ENCODE assay signal across 1 cellular context in the genomic region with DNA sequence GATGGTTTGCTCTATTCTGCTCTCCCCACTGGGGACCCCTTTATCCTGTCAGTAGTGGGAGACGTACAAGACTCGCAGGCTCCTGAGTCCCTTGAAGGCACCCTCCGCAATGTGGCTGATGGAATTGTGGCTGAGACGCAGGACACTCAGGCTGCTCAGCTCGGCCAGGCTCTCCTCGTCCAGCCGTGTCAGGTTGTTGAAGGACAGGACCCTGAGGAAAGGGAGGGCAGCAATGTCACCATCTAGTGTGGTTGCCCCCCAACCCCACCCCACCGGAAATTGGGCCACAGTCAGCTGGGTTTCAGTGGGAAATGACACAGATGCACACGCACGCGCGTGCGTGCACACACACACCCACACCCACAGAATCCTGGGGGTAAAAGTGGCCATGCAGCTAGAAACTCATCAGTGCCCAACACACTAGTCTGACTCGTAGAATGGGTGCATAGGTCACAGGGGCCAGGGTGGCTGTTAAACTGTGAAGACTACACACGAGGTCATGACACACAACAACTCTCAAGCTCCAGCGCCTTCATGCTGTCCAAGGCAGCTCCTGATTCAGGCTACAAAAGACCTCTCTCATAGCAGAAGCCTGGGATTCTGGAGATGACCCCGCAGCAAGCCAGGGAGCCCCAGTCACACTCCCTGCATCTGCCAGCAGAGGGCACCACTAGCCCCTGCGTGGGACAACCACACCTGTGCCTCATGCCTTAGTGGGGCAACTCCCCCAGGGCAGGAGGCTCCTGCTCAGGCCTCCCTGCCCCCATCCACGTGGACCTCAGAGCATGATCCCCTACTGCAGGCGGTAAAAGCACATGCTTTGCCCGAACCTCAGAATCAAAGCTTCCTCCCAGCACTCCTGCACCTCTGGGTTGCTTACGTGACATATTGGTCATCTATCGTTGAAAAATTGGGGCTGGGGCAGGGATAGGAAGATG.
TF ChIP-seq lines count a peak whose summit lies in the region.

No MANE protein-coding gene starts in this region.

TF ChIP-seq in GM12878, 131 proteins besides CTCF, POLR2A, EP300 and RAD21 (continued from another document and continues in another):
- TF ChIP-seq, protein P1, sequence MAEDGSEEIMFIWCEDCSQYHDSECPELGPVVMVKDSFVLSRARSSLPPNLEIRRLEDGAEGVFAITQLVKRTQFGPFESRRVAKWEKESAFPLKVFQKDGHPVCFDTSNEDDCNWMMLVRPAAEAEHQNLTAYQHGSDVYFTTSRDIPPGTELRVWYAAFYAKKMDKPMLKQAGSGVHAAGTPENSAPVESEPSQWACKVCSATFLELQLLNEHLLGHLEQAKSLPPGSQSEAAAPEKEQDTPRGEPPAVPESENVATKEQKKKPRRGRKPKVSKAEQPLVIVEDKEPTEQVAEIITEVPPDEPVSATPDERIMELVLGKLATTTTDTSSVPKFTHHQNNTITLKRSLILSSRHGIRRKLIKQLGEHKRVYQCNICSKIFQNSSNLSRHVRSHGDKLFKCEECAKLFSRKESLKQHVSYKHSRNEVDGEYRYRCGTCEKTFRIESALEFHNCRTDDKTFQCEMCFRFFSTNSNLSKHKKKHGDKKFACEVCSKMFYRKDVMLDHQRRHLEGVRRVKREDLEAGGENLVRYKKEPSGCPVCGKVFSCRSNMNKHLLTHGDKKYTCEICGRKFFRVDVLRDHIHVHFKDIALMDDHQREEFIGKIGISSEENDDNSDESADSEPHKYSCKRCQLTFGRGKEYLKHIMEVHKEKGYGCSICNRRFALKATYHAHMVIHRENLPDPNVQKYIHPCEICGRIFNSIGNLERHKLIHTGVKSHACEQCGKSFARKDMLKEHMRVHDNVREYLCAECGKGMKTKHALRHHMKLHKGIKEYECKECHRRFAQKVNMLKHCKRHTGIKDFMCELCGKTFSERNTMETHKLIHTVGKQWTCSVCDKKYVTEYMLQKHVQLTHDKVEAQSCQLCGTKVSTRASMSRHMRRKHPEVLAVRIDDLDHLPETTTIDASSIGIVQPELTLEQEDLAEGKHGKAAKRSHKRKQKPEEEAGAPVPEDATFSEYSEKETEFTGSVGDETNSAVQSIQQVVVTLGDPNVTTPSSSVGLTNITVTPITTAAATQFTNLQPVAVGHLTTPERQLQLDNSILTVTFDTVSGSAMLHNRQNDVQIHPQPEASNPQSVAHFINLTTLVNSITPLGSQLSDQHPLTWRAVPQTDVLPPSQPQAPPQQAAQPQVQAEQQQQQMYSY (CRISPR knock-in tag; IDR thresholded peaks at IDR 0.05), result no peak
- TF ChIP-seq RAD51 (IDR thresholded peaks at IDR 0.05), result no peak
- no peak for TF ChIP-seq ZNF207 (IDR thresholded peaks at IDR 0.05; ENCODE audit: borderline replicate concordance)
- TF ChIP-seq TCF7 (IDR thresholded peaks at IDR 0.05; ENCODE audit: borderline replicate concordance), result no peak
- no peak for TF ChIP-seq BCLAF1 (IDR thresholded peaks at IDR 0.05)
- no peak for TF ChIP-seq SIN3A (IDR thresholded peaks at IDR 0.05; ENCODE audit: low read depth, low read length)
- TF ChIP-seq BHLHE40 (IDR thresholded peaks at IDR 0.05; ENCODE audit: borderline replicate concordance in 1 of 2, low read depth in 2 of 2, low read length in 1 of 2), result peak in 1 of 2 experiments; percentile 20; a peak in 1 of 4 replicates
- no peak for TF ChIP-seq BACH1 (IDR thresholded peaks at IDR 0.05; ENCODE audit: borderline replicate concordance)
- no peak for TF ChIP-seq IRF3 (IDR thresholded peaks at IDR 0.05)
- no peak for TF ChIP-seq BCL11A (IDR thresholded peaks at IDR 0.05; ENCODE audit: low read depth, low read length)
- peak; percentile 30 for TF ChIP-seq MYC (IDR thresholded peaks at IDR 0.05; ENCODE audit: insufficient read depth, insufficient read length, insufficient replicate concordance, low read length, severe bottlenecking)
- no peak for TF ChIP-seq ZNF384 (IDR thresholded peaks at IDR 0.05; ENCODE audit: borderline replicate concordance, low read depth, low read length)
- no peak for TF ChIP-seq CBX3 (IDR thresholded peaks at IDR 0.05; ENCODE audit: borderline replicate concordance, low read depth)
- no peak for TF ChIP-seq HDGF (IDR thresholded peaks at IDR 0.05)
- no peak for TF ChIP-seq GATAD2B (conservative IDR thresholded peaks at IDR 0.05; ENCODE audit: low read depth)
- no peak for TF ChIP-seq MEF2B (IDR thresholded peaks at IDR 0.05; ENCODE audit: partially characterized antibody, poor library complexity, severe bottlenecking)
- TF ChIP-seq KDM1A (IDR thresholded peaks at IDR 0.05; ENCODE audit: borderline replicate concordance), result no peak
- no peak for TF ChIP-seq ZNF622 (IDR thresholded peaks at IDR 0.05)
- TF ChIP-seq, protein P2, sequence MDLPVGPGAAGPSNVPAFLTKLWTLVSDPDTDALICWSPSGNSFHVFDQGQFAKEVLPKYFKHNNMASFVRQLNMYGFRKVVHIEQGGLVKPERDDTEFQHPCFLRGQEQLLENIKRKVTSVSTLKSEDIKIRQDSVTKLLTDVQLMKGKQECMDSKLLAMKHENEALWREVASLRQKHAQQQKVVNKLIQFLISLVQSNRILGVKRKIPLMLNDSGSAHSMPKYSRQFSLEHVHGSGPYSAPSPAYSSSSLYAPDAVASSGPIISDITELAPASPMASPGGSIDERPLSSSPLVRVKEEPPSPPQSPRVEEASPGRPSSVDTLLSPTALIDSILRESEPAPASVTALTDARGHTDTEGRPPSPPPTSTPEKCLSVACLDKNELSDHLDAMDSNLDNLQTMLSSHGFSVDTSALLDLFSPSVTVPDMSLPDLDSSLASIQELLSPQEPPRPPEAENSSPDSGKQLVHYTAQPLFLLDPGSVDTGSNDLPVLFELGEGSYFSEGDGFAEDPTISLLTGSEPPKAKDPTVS (IDR thresholded peaks at IDR 0.05; ENCODE audit: low read depth, low read length), result no peak
- no peak for TF ChIP-seq STAT1 (conservative IDR thresholded peaks at IDR 0.05)
- TF ChIP-seq NBN (IDR thresholded peaks at IDR 0.05), result no peak
- TF ChIP-seq NRF1 (conservative IDR thresholded peaks at IDR 0.05; ENCODE audit: low read depth, low read length), result no peak
- TF ChIP-seq CHD4 (IDR thresholded peaks at IDR 0.05), result no peak
- no peak for TF ChIP-seq STAT3 (IDR thresholded peaks at IDR 0.05; ENCODE audit: low read depth, low read length)
- no peak for TF ChIP-seq MTA3 (IDR thresholded peaks at IDR 0.05; ENCODE audit: borderline replicate concordance, low read length)
- TF ChIP-seq HDAC2 (IDR thresholded peaks at IDR 0.05), result no peak
- no peak for TF ChIP-seq KLF5 (IDR thresholded peaks at IDR 0.05; ENCODE audit: partially characterized antibody)
- no peak for TF ChIP-seq EED (IDR thresholded peaks at IDR 0.05; ENCODE audit: low read depth)
- TF ChIP-seq GABPA (IDR thresholded peaks at IDR 0.05; ENCODE audit: low read depth), result no peak
- TF ChIP-seq PKNOX1 (IDR thresholded peaks at IDR 0.05), result no peak
- peak; percentile 44 for TF ChIP-seq NR2F1 (conservative IDR thresholded peaks at IDR 0.05)
- no peak; the same call in 1 of the 2 replicates for TF ChIP-seq CHD2 (IDR thresholded peaks at IDR 0.05; ENCODE audit: borderline replicate concordance, low read depth, low read length)
- no peak for TF ChIP-seq USF2 (IDR thresholded peaks at IDR 0.05; ENCODE audit: borderline replicate concordance, low read depth, low read length)
- 0 out of 2 replicates have a peak, but pooled peaks have one; percentile 32 for TF ChIP-seq LARP7 (IDR thresholded peaks at IDR 0.05)
- TF ChIP-seq TAF1 (IDR thresholded peaks at IDR 0.05; ENCODE audit: borderline replicate concordance, low read depth, low read length), result no peak
- no peak for TF ChIP-seq POLR2AphosphoS2 (IDR thresholded peaks at IDR 0.05; ENCODE audit: low read depth, low read length)
- no peak for TF ChIP-seq ZSCAN29 (IDR thresholded peaks at IDR 0.05)
- TF ChIP-seq, protein P3, sequence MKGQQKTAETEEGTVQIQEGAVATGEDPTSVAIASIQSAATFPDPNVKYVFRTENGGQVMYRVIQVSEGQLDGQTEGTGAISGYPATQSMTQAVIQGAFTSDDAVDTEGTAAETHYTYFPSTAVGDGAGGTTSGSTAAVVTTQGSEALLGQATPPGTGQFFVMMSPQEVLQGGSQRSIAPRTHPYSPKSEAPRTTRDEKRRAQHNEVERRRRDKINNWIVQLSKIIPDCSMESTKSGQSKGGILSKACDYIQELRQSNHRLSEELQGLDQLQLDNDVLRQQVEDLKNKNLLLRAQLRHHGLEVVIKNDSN (IDR thresholded peaks at IDR 0.05; ENCODE audit: borderline replicate concordance, extremely low read length, insufficient read depth, low read depth, low read length), result no peak
- no peak for TF ChIP-seq IKZF1 (conservative IDR thresholded peaks at IDR 0.05)
- no peak; the same call in 1 of the 2 replicates for TF ChIP-seq CREM (IDR thresholded peaks at IDR 0.05; ENCODE audit: low read depth)
- no peak for TF ChIP-seq KAT2A (conservative IDR thresholded peaks at IDR 0.05; ENCODE audit: control insufficient read depth, low read depth, low read length)
- TF ChIP-seq ZNF217 (IDR thresholded peaks at IDR 0.05), result no peak
- TF ChIP-seq, protein P4, sequence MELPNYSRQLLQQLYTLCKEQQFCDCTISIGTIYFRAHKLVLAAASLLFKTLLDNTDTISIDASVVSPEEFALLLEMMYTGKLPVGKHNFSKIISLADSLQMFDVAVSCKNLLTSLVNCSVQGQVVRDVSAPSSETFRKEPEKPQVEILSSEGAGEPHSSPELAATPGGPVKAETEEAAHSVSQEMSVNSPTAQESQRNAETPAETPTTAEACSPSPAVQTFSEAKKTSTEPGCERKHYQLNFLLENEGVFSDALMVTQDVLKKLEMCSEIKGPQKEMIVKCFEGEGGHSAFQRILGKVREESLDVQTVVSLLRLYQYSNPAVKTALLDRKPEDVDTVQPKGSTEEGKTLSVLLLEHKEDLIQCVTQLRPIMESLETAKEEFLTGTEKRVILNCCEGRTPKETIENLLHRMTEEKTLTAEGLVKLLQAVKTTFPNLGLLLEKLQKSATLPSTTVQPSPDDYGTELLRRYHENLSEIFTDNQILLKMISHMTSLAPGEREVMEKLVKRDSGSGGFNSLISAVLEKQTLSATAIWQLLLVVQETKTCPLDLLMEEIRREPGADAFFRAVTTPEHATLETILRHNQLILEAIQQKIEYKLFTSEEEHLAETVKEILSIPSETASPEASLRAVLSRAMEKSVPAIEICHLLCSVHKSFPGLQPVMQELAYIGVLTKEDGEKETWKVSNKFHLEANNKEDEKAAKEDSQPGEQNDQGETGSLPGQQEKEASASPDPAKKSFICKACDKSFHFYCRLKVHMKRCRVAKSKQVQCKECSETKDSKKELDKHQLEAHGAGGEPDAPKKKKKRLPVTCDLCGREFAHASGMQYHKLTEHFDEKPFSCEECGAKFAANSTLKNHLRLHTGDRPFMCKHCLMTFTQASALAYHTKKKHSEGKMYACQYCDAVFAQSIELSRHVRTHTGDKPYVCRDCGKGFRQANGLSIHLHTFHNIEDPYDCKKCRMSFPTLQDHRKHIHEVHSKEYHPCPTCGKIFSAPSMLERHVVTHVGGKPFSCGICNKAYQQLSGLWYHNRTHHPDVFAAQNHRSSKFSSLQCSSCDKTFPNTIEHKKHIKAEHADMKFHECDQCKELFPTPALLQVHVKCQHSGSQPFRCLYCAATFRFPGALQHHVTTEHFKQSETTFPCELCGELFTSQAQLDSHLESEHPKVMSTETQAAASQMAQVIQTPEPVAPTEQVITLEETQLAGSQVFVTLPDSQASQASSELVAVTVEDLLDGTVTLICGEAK (IDR thresholded peaks at IDR 0.05; ENCODE audit: borderline replicate concordance), result no peak
- no peak for TF ChIP-seq MEF2A (IDR thresholded peaks at IDR 0.05; ENCODE audit: insufficient read depth, low read depth, low read length)
